8 cellular contexts compared by ENCODE assay signal in the genomic region with DNA sequence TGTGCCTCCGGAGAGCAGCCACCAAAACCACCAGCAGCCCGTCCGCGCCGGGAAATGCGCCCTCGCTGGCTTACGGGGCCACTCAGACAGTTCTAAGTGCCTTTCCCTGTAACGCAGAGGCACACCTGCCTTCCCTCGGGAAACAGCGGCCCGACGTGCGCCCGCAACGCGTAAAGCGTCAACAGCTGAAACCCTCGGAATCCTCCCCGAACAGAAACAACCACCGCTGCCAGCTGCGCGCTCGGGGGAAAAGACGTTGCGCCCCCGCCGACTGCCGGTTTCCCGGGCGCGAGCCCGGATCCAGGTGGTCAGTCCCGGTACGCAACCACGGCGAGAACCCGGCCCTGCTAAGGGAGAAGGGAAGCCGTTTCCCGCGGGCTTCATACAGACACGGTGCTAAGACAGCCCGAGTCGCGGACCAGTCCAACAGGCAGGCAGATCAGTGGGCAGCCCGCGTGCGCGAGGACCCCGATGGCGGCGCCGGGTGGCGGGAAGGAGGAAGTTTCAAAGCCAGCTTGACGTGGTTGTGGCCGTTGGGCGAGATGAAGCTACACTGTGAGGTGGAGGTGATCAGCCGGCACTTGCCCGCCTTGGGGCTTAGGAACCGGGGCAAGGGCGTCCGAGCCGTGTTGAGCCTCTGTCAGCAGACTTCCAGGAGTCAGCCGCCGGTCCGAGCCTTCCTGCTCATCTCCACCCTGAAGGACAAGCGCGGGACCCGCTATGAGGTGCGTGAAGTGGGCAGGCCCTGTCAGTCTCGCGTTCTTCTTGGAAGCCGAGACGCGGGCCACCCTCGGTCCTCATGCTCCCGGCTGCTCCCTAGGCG. TPM values are rescaled to one million over a fixed set of nuclear protein-coding genes. Genes with fewer than 3 reads are reported as not detected.
DNase-seq lines count a peak whose midpoint lies in the region; ATAC-seq and TF ChIP-seq lines count a peak whose summit lies in the region.

A gene with protein sequence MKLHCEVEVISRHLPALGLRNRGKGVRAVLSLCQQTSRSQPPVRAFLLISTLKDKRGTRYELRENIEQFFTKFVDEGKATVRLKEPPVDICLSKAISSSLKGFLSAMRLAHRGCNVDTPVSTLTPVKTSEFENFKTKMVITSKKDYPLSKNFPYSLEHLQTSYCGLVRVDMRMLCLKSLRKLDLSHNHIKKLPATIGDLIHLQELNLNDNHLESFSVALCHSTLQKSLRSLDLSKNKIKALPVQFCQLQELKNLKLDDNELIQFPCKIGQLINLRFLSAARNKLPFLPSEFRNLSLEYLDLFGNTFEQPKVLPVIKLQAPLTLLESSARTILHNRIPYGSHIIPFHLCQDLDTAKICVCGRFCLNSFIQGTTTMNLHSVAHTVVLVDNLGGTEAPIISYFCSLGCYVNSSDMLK (plus strand): TSS at position 462 of the 823 bp plus-strand sequence. CDS start 81 bp downstream, at position 543.

- in situ Hi-C loops in GM18951 (cut with MboI; ENCODE audit: low sequenced_read_pairs, unreplicated experiment), result no loop called here

- ATAC-seq in HG03196 (IDR thresholded peaks at IDR 0.05; ENCODE audit: unreplicated experiment), result peak; percentile 59

- peak; percentile 88 for TF ChIP-seq POLR2A in GM18951 (IDR thresholded peaks at IDR 0.05; ENCODE audit: extremely low read depth, insufficient read depth, insufficient read length)

- H3K4me3 ChIP-seq in kidney epithelial cell (ENCODE audit: low read depth, low read length), result peak within 1 kb of the TSS; percentile 65

- H3K36me3 ChIP-seq in kidney epithelial cell (ENCODE audit: control insufficient read depth, insufficient read depth, low read length), result no peaks in the 10 kb centered on the region

- no peak for TF ChIP-seq CTCF in kidney epithelial cell (IDR thresholded peaks at IDR 0.05; ENCODE audit: insufficient read depth, low read length, poor library complexity, severe bottlenecking)

- DNase-seq in AG08395 (ENCODE audit: low spot score) (peak; percentile 84), NCI-H226 (peak; percentile 75), cerebellar cortex (ENCODE audit: low spot score) (peak; percentile 80), kidney epithelial cell (ENCODE audit: low read depth) (peak; percentile 41)
- DNase-seq in activated CD4-positive, CD25-positive, alpha-beta regulatory T cell treated with anti-CD3 and anti-CD28 coated beads, Interleukin-2, amount 50 U/mL, for 72 hours, result peak; percentile 89
- peak; percentile 88 for DNase-seq in stimulated activated CD4-positive, alpha-beta T cell treated with anti-CD3 and anti-CD28 coated beads, Interleukin-15, amount 100 ng/mL, for 24 hours

- H3K27me3 ChIP-seq in kidney epithelial cell (ENCODE audit: control insufficient read depth, insufficient read depth, low read length), result no peaks in the 10 kb centered on the region

RNA-seq across cellular contexts. Expression of the gene that starts here (rescaled TPM):
- 7.5 and 12.4 TPM in 2 replicates for total RNA-seq in kidney epithelial cell

Comparison
In these comparisons a context has a peak if more than half of its experiments do, and no peak if none do; other contexts are left out.
1. Peak in every context shown above with its lines: DNase-seq, ATAC-seq and H3K4me3 ChIP-seq.